Comparison of ENCODE assay signal across 13 cellular contexts in the genomic region with DNA sequence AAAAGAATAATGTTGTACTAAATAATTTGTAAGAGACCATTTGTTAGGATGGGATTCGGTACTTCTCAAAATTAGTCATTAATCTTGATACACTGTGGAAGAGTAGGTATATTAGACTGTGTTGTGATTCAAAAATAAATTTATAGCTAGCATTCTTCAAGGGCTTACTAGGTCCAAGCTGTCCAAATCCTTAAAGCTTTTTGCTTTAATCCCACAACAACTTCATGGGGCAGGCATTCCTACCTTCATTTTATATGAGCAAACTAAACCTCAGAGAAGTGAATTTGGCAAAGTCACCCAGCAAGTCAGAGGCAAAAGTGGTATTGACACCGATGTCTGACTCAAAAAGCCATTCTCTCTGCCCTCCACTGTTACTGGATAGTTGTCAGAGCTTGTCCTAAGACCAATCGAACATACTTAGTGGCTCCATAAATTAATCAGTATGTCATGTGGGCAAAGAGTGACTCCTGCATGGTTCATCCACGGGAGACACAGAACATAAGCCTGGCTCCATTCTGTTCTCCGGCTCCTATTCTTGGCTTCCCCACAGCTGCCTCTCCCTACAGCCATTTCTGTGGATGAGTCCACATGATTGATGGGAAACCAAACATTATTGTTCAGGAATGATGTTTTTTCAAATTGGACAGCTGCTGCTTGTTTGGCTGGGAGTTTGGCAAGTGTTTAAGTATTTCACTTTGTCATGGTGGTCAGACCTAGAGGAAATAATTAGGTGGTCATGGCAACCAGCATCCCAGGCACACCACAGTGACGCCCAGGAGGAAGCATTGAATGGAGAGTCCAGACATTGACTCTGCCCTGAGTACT.
DNase-seq lines count a peak whose midpoint lies in the region; ATAC-seq, FAIRE-seq and TF ChIP-seq lines count a peak whose summit lies in the region.
"Had no signal": no experiment of that assay in that cellular context is flagged by ENCODE, and none has a peak within 500 bp of the region (broad histone marks: within the 10 kb centered on the region; RNA-seq: fewer than 3 reads in every experiment).

No MANE protein-coding gene starts in this region.

- H3K4me3 ChIP-seq in bronchial epithelial cell (ENCODE audit: low read depth, low read length) (no peak overlapping the region), neuronal stem cell (ENCODE audit: low read length in 2 of 2) (no peak overlapping the region), dorsolateral prefrontal cortex (no peak overlapping the region)
- H3K4me3 ChIP-seq: stomach had no signal

- DNase-seq in Daoy (ENCODE audit: low read depth) (peak; percentile 87), NCI-H446 treated with DMSO at 0.1 percent for 48 hours (lab: John Stamatoyannopoulos, UW) (peak; percentile 73), bronchial epithelial cell (ENCODE audit: low read depth) (peak; percentile 17), neuronal stem cell (ENCODE audit: low spot score) (no peak), G401 (ENCODE audit: low spot score) (no peak), dorsolateral prefrontal cortex (no peak)
- DNase-seq: activated CD8-positive, alpha-beta memory T cell treated with anti-CD3 and anti-CD28 coated beads, Interleukin-2, amount 10 ng/mL, durations not matched to agents 7 days and 5 days; DMS79 treated with DMSO at 0.1 percent for 48 hours; NCI-H2171 treated with DMSO at 0.1 percent for 48 hours; stomach; SW 1271 had no signal

- no peak overlapping the region for H2BK12ac ChIP-seq in neuronal stem cell (ENCODE audit: low read length)

- no peak overlapping the region for H3K18ac ChIP-seq in neuronal stem cell (ENCODE audit: low read length)

- H3K27ac ChIP-seq in neuronal stem cell (replicated peaks; ENCODE audit: low read length) (no peak overlapping the region), dorsolateral prefrontal cortex (no peak overlapping the region)
- H3K27ac ChIP-seq: stomach had no signal

- H3K14ac ChIP-seq in neuronal stem cell (ENCODE audit: low read length), result no peak overlapping the region

- H4K91ac ChIP-seq in neuronal stem cell (ENCODE audit: low read depth, low read length, poor library complexity), result no peak overlapping the region

- no peak overlapping the region for H2BK5ac ChIP-seq in neuronal stem cell (ENCODE audit: low read length)

- H3K36me3 ChIP-seq in bronchial epithelial cell (ENCODE audit: control insufficient read depth, insufficient read depth, low read length) (no peaks in the 10 kb centered on the region), neuronal stem cell (replicated peaks in 1 of 2; ENCODE audit: control insufficient read depth in 2 of 2, insufficient read depth in 2 of 2, low read length in 2 of 2) (no peaks in the 10 kb centered on the region)
- H3K36me3 ChIP-seq: stomach had no signal

- no peak overlapping the region for H4K8ac ChIP-seq in neuronal stem cell (ENCODE audit: low read depth, low read length)

- H3K9ac ChIP-seq in neuronal stem cell (ENCODE audit: low read depth, low read length, poor library complexity), result no peak overlapping the region

- H2AFZ ChIP-seq in neuronal stem cell (ENCODE audit: low read length), result peak overlapping the region; percentile 0

- H2BK120ac ChIP-seq in neuronal stem cell (ENCODE audit: low read depth, low read length), result no peak overlapping the region

- H3K4ac ChIP-seq in neuronal stem cell (ENCODE audit: low read length), result no peak overlapping the region

- WGBS in neuronal stem cell (ENCODE audit: extremely low coverage in 2 of 2, insufficient read length in 2 of 2, insufficient replicate concordance in 1 of 2), 2 donors, result no CpG with 5 or more reads among the region's 6 CpGs

- intact Hi-C loops in dorsolateral prefrontal cortex (cut with DNase I), result no loop called here

- no peaks in the 10 kb centered on the region for H3K79me1 ChIP-seq in neuronal stem cell (ENCODE audit: low read depth, low read length)

- no peak overlapping the region for H3K4me2 ChIP-seq in neuronal stem cell (ENCODE audit: insufficient read depth, low read length, poor library complexity, severe bottlenecking)

- H2AK5ac ChIP-seq in neuronal stem cell (ENCODE audit: low read depth, low read length), result no peak overlapping the region

- no peak for FAIRE-seq in bronchial epithelial cell (lab: Jason Lieb, UNC)

- peaks cover 0 to 2% of the 10 kb centered on the region in 2 donors for H3K4me1 ChIP-seq in neuronal stem cell (ENCODE audit: control insufficient read depth in 2 of 2, insufficient read depth in 1 of 2, low read depth in 1 of 2, low read length in 2 of 2)

- ATAC-seq in HG02610 (IDR thresholded peaks at IDR 0.05; ENCODE audit: unreplicated experiment) (no peak), GM18858 (IDR thresholded peaks at IDR 0.05; ENCODE audit: unreplicated experiment) (no peak)
- ATAC-seq: activated CD8-positive, alpha-beta memory T cell treated with anti-CD3 and anti-CD28 coated beads, Interleukin-2, amount 10 ng/mL, durations not matched to agents 7 days and 5 days had no signal

- no peak for TF ChIP-seq CTCF in bronchial epithelial cell (IDR thresholded peaks at IDR 0.05; ENCODE audit: insufficient read depth, low read length, severe bottlenecking)
- TF ChIP-seq CTCF in dorsolateral prefrontal cortex (IDR thresholded peaks at IDR 0.05 in 54 of 56, conservative IDR thresholded peaks at IDR 0.05 in 2 of 56; ENCODE audit: low read depth in 1 of 56, partially characterized antibody in 56 of 56), result no peak

- H3K9me3 ChIP-seq in neuronal stem cell (replicated peaks in 1 of 2; ENCODE audit: control insufficient read depth in 2 of 2, insufficient read depth in 1 of 2, low read depth in 1 of 2, low read length in 2 of 2), result peaks cover 0 to 4% of the 10 kb centered on the region in 2 donors

- no peak overlapping the region for H3K23ac ChIP-seq in neuronal stem cell (ENCODE audit: low read depth, low read length, poor library complexity)

- H3K27me3 ChIP-seq in bronchial epithelial cell (ENCODE audit: control insufficient read depth, insufficient read depth, low read length), result no peaks in the 10 kb centered on the region
- no peaks in the 10 kb centered on the region for H3K27me3 ChIP-seq in neuronal stem cell (ENCODE audit: control insufficient read depth in 3 of 3, insufficient read depth in 3 of 3, low read depth in 1 of 3, low read length in 3 of 3)
- H3K27me3 ChIP-seq in dorsolateral prefrontal cortex, result no peaks in the 10 kb centered on the region
- H3K27me3 ChIP-seq: stomach had no signal

- in situ Hi-C loops in G401 (cut with HindIII; ENCODE audit: low sequenced_read_pairs), result no loop called here

- H2BK15ac ChIP-seq in neuronal stem cell (ENCODE audit: low read length), result no peak overlapping the region

Comparison
In these comparisons a context has a peak if more than half of its experiments do, and no peak if none do; other contexts are left out.
1. DNase-seq: peak in Daoy (single experiment), NCI-H446 treated with DMSO at 0.1 percent for 48 hours (single experiment) and bronchial epithelial cell (single experiment); none in neuronal stem cell (single experiment), G401 (single experiment) and dorsolateral prefrontal cortex (0 of 10).